20 cellular contexts compared by ENCODE assay signal in genomic region chr18:32368170-32368569, GRCh38.
DNase-seq lines count a peak whose midpoint lies in the region; ATAC-seq, FAIRE-seq and TF ChIP-seq lines count a peak whose summit lies in the region.
"Had no signal": no experiment of that assay in that cellular context is flagged by ENCODE, and none has a peak within 500 bp of the region (broad histone marks: within the 10 kb centered on the region; RNA-seq: fewer than 3 reads in every experiment).

No MANE protein-coding gene starts in this region.

- H3K36me3 Mint-ChIP-seq in brain = no peaks in the 10 kb centered on the region

- peak overlapping the region; percentile 55 for H3K27ac ChIP-seq in hepatocyte

- H3K4me1 Mint-ChIP-seq in brain = peaks cover 35% of the 10 kb centered on the region

- H3K4me3 Mint-ChIP-seq in brain = no peak overlapping the region

- peaks cover 10% of the 10 kb centered on the region for H3K4me1 ChIP-seq in hepatocyte (ENCODE audit: insufficient read depth)

- H3K4me3 ChIP-seq in hepatocyte = no peak overlapping the region

- ATAC-seq in GM19463 (IDR thresholded peaks at IDR 0.05; ENCODE audit: unreplicated experiment) (no peak), HG02610 (IDR thresholded peaks at IDR 0.05; ENCODE audit: unreplicated experiment) (no peak)

- H3K79me2 ChIP-seq in hepatocyte = peaks cover 6% of the 10 kb centered on the region

- no peaks in the 10 kb centered on the region for H3K36me3 ChIP-seq in hepatocyte (replicated peaks; ENCODE audit: insufficient read depth, low read depth)

- no peaks in the 10 kb centered on the region for H3K27me3 ChIP-seq in hepatocyte

- FAIRE-seq in D721Med (lab: Jason Lieb, UNC) = peak; percentile 60
- FAIRE-seq: G401.6, urothelium cell line had no signal

- no peak overlapping the region for H3K4me2 ChIP-seq in hepatocyte

- no peak for TF ChIP-seq CTCF in D721Med (IDR thresholded peaks at IDR 0.05; ENCODE audit: insufficient read depth, missing control alignments)
- no peak for TF ChIP-seq CTCF in brain (conservative IDR thresholded peaks at IDR 0.05)
- TF ChIP-seq CTCF in hepatocyte (IDR thresholded peaks at IDR 0.05; ENCODE audit: poor library complexity) = no peak

- H3K9me3 ChIP-seq in hepatocyte (ENCODE audit: low read depth) = no peaks in the 10 kb centered on the region

- H2AFZ ChIP-seq in hepatocyte = no peak overlapping the region

- peak overlapping the region in 3 of 5 experiments; percentile 42 to 98 (median 77) for H3K27ac Mint-ChIP-seq in brain

- no peaks in the 10 kb centered on the region for H3K27me3 Mint-ChIP-seq in brain

- DNase-seq in D721Med (ENCODE audit: insufficient read length, low spot score) (no peak), hepatocyte (ENCODE audit: low spot score) (no peak), renal cortical epithelial cell (ENCODE audit: low read depth) (peak; percentile 93), GDM1 (lab: John Stamatoyannopoulos, UW) (no peak), OCI-M2 (lab: John Stamatoyannopoulos, UW; ENCODE audit: unreplicated experiment) (no peak)
- DNase-seq: activated CD4-positive, alpha-beta T cell treated with anti-CD3 and anti-CD28 coated beads, Interleukin-2, amount 50 U/mL, for 1 hour; activated CD8-positive, alpha-beta memory T cell treated with anti-CD3 and anti-CD28 coated beads, Interleukin-2, amount 50 U/mL, for 4 hours; activated gamma-delta T cell; caudate nucleus; DMS 273 treated with DMSO at 0.1 percent for 48 hours; erythroblast; NCI-H1694; NCI-H748 treated with DMSO at 0.1 percent for 48 hours; stimulated activated CD4-positive, alpha-beta T cell treated with anti-CD3 and anti-CD28 coated beads, Interleukin-12 subunit alpha, Interleukin-12 subunit beta, amount 100 ng/mL, for 4 hours; T-helper 1 cell had no signal

- H3K9me3 Mint-ChIP-seq in brain = no peaks in the 10 kb centered on the region

- H4K20me1 ChIP-seq in hepatocyte (ENCODE audit: insufficient read depth, poor library complexity, severe bottlenecking) = no peaks in the 10 kb centered on the region

- no peaks in the 10 kb centered on the region for H3K9me2 ChIP-seq in hepatocyte (replicated peaks; ENCODE audit: insufficient read depth)
